In the genomic region with DNA sequence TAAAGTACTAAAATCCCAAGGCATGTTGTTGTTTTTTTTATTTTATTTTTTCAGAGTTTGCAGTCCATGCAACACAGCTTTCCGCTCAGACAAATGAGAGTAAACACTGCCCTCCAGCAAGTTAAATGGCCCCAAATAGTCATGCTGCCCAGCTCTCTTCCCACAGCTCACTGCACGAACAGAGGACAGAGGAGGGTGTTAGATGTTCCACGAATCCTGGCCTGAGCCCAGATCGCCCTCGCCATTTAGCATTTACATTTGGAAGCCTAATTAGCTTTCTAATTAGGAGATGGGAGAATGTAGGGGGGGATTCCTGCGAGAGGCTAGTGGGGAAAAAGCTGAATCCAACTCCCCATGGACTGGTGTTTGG, we compare ENCODE assay signal across 10 cellular contexts. TPM values are rescaled to one million over a fixed set of nuclear protein-coding genes. Genes with fewer than 3 reads are reported as not detected.
DNase-seq lines count a peak whose midpoint lies in the region; ATAC-seq and TF ChIP-seq lines count a peak whose summit lies in the region.
"Had no signal": no experiment of that assay in that cellular context is flagged by ENCODE, and none has a peak within 500 bp of the region (broad histone marks: within the 10 kb centered on the region; RNA-seq: fewer than 3 reads in every experiment).

No MANE protein-coding gene starts in this region.

- CTCF ChIA-PET in RWPE1 (lab: Yijun Ruan, JAX), result interaction anchor here (0.7 kb wide), 2 partner anchors 26 to 88 kb away, joined by 3 read pairs; no protein-coding TSS in a partner anchor

- H3K27me3 ChIP-seq in sigmoid colon (no peaks in the 10 kb centered on the region), HAP-1 (ENCODE audit: low read depth) (no peaks in the 10 kb centered on the region)
- H3K27me3 ChIP-seq: gastrocnemius medialis had no signal

- TF ChIP-seq EP300 in sigmoid colon (IDR thresholded peaks at IDR 0.05), result no peak

- ATAC-seq in mucosa of descending colon, result no peak

- peaks cover 0 to 28% (median 18%) of the 10 kb centered on the region in 4 donors for H3K4me1 ChIP-seq in sigmoid colon
- peaks cover 7% of the 10 kb centered on the region for H3K4me1 ChIP-seq in mucosa of descending colon (ENCODE audit: low read depth)
- H3K4me1 ChIP-seq in HAP-1, result no peaks in the 10 kb centered on the region; the same call in 1 of the 2 replicates

- POLR2A ChIA-PET in RWPE1 (lab: Yijun Ruan, JAX; ENCODE audit: low non-redundant PET), result no interaction called here

- DNase-seq in NCI-H1417 (lab: John Stamatoyannopoulos, UW) (peak in 2 of 3 experiments; percentile 32 to 65), NCI-H1417 treated with DMSO at 0.1 percent for 48 hours (lab: John Stamatoyannopoulos, UW) (no peak), RWPE1 (ENCODE audit: low spot score) (no peak), fibroblast of mammary gland (ENCODE audit: low read depth) (no peak), sigmoid colon (no peak), DMS153 (lab: John Stamatoyannopoulos, UW) (no peak), mucosa of descending colon (no peak), HAP-1 (ENCODE audit: low spot score in 2 of 2) (no peak)
- DNase-seq: 8988T, gastrocnemius medialis had no signal

- intact Hi-C loops in sigmoid colon (cut with DNase I) (loop anchor here (2.0 to 5.0 kb wide), 4 partner anchors 72 to 289 kb away; a partner anchor contains a TSS), mucosa of descending colon (cut with DNase I, micrococcal nuclease) (no loop called here)

- no peak for TF ChIP-seq POLR2A in sigmoid colon (IDR thresholded peaks at IDR 0.05)

- peak overlapping the region; percentile 57 for H3K4me3 ChIP-seq in fibroblast of mammary gland (ENCODE audit: control insufficient read depth, low read depth, low read length)
- H3K4me3 ChIP-seq in sigmoid colon, result peak overlapping the region in 1 of 4 donors; percentile 63
- no peak overlapping the region for H3K4me3 ChIP-seq in mucosa of descending colon
- no peak overlapping the region for H3K4me3 ChIP-seq in HAP-1

- H3K27ac ChIP-seq in RWPE1, result peak overlapping the region; percentile 59
- peak overlapping the region in 3 of 4 donors; percentile 60 to 62 (median 61) for H3K27ac ChIP-seq in sigmoid colon

- H3K36me3 ChIP-seq in sigmoid colon, result no peaks in the 10 kb centered on the region
- H3K36me3 ChIP-seq in mucosa of descending colon (ENCODE audit: low read depth), result no peaks in the 10 kb centered on the region
- no peaks in the 10 kb centered on the region for H3K36me3 ChIP-seq in HAP-1 (replicated peaks)
- H3K36me3 ChIP-seq: gastrocnemius medialis had no signal

- TF ChIP-seq CTCF in RWPE1 (conservative IDR thresholded peaks at IDR 0.05; ENCODE audit: low read depth) (no peak), fibroblast of mammary gland (conservative IDR thresholded peaks at IDR 0.05; ENCODE audit: control insufficient read depth, insufficient read depth, low read depth, low read length) (no peak), sigmoid colon (IDR thresholded peaks at IDR 0.05) (no peak), mucosa of descending colon (IDR thresholded peaks at IDR 0.05) (no peak)

- H3K9me3 ChIP-seq in sigmoid colon (no peaks in the 10 kb centered on the region), mucosa of descending colon (no peaks in the 10 kb centered on the region), HAP-1 (no peaks in the 10 kb centered on the region)
- H3K9me3 ChIP-seq: gastrocnemius medialis had no signal

- in situ Hi-C loops in HAP-1 (cut with MboI; ENCODE audit: low sequenced_read_pairs), result no loop called here

- 68 to 78% methylated on average over 6 of the region's 6 CpGs for WGBS in sigmoid colon, 2 donors

RNA-seq across cellular contexts. Expression of a gene that starts 1.9 kb away (rescaled TPM):
- total RNA-seq in sigmoid colon, result 1 to 10 TPM in 1 of 4 donors, under 1 TPM in 3; 0.28 to 3.6 (median 0.83) TPM
- under 1 TPM in 1 of 3 donors, not detected in 2; 0.42 TPM for polyA plus RNA-seq in sigmoid colon
- total RNA-seq in mucosa of descending colon, result 1 to 10 TPM in 1 of 3 donors, under 1 TPM in 2; 0.20 to 1.5 (median 0.43) TPM

Comparison
In these comparisons a context has a peak if more than half of its experiments do, and no peak if none do; other contexts are left out.
1. DNase-seq: peak in NCI-H1417 (2 of 3); none in NCI-H1417 treated with DMSO at 0.1 percent for 48 hours (single experiment), RWPE1 (single experiment), fibroblast of mammary gland (single experiment), sigmoid colon (single experiment), DMS153 (single experiment), mucosa of descending colon (0 of 3) and HAP-1 (0 of 2).